Comparison of ENCODE assay signal across 1 cellular context in the genomic region with DNA sequence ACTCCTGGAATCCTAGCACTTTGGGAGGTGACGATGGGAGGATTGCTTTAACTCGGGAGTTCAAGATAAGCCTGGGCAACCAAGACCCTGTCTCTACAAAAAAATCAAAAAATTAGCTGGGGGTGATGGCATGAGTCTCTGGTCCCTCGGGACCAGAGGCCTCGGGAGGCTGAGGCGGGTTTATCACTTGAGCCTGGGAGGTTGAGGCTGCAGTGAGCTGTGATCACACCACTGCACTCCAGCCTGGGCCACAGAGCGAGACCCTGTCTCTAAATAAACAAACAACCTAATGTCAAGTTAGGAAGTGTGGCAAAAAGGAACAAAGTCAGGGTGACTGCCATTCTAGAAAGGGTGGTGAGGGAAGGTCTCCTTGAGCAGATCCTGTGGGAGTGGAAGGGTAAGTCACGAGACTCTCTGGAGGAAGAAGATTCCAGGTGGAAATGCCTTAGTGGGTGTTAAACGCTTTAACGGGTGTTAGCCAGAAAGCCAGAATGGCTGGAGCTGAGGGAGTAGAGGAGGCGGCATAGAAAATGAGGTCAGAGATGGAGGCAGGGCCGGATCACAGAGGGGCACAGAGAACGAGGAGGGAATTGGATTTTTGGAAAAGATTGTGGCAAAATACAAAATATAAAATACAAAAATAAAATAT.
TF ChIP-seq lines count a peak whose summit lies in the region.

No MANE protein-coding gene starts in this region.

TF ChIP-seq in SK-N-SH, 30 proteins besides CTCF, POLR2A, EP300 and RAD21 (continued from another document):
- TF ChIP-seq MAX (IDR thresholded peaks at IDR 0.05; ENCODE audit: low read depth) = no peak
- no peak for TF ChIP-seq RCOR1 (IDR thresholded peaks at IDR 0.05; ENCODE audit: low read length)
- no peak for TF ChIP-seq ZBTB33 (IDR thresholded peaks at IDR 0.05; ENCODE audit: borderline replicate concordance, low read depth)
- no peak for TF ChIP-seq JUND (IDR thresholded peaks at IDR 0.05)
